Comparison of ENCODE assay signal across 8 cellular contexts in the genomic region with DNA sequence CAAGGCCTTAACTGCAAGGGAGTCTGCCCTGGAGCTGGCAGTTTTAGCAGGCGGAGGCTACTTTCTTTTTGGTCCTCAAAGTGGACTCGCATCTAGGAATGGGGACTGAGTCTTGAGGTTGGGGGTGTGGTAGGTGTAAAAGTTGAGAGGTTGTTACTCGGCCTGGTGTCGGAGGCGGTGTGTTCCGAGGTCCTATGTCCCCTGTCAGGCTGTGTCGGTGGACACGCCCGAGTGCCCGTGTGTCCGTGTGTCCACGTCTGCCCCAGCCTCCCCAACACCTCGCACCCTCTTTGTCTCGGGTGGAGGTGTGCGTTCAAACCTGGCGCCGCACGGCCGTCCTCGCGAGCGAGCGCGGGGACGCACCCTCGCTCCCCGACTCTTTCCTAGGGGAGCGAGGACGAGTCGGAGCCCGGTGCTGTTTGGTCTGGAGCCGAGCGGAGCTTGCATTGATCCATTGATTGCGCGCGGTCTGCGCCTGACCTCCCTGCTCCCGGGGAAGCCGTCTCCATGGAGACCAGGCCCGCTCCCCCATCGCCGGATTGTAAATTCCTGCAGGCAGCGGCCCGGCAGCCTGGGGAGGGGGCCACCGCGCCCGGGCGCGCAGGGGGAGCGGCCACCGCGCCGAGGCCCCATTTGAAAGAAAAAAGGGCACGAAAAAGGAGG. TPM values are rescaled to one million over a fixed set of nuclear protein-coding genes. Genes with fewer than 3 reads are reported as not detected.
A peak's percentile ranks its signal among the peaks of the same experiment; 100 is the strongest.
DNase-seq lines count a peak whose midpoint lies in the region; ATAC-seq, FAIRE-seq and TF ChIP-seq lines count a peak whose summit lies in the region.

No MANE protein-coding gene starts in this region.

- TF ChIP-seq CTCF in ascending aorta (IDR thresholded peaks at IDR 0.05) (no peak), left lung (IDR thresholded peaks at IDR 0.05) (no peak), tibial artery (IDR thresholded peaks at IDR 0.05) (no peak)

- no peaks in the 10 kb centered on the region for H3K27me3 ChIP-seq in ascending aorta
- H3K27me3 ChIP-seq in left lung, result peaks cover 19 to 95% of the 10 kb centered on the region in 2 donors
- H3K27me3 ChIP-seq in tibial artery, result no peaks in the 10 kb centered on the region

- no peak for DNase-seq in activated T-cell treated with anti-CD3 and anti-CD28 coated beads, Interleukin-2, amount 50 U/mL, for 24 hours
- DNase-seq in activated T-cell treated with anti-CD3 and anti-CD28 coated beads for 4 hours (no peak), ascending aorta (ENCODE audit: low spot score in 2 of 2) (no peak), left lung (no peak), tibial artery (no peak), GM19239 (ENCODE audit: insufficient read length, low spot score) (no peak)
- no peak for DNase-seq in stimulated activated CD4-positive, alpha-beta T cell treated with anti-CD3 and anti-CD28 coated beads, Interleukin-2, amount 100 ng/mL, for 24 hours

- peak overlapping the region; percentile 77 to 94 for H3K4me3 ChIP-seq in ascending aorta
- H3K4me3 ChIP-seq in left lung, result peak overlapping the region; percentile 37 to 42
- peak overlapping the region; percentile 59 to 90 for H3K4me3 ChIP-seq in tibial artery

- FAIRE-seq in GM19239 (lab: Jason Lieb, UNC), result no peak

- peaks cover 6% of the 10 kb centered on the region for H3K4me1 Mint-ChIP-seq in activated T-cell treated with anti-CD3 and anti-CD28 coated beads, Interleukin-2, amount 50 U/mL, for 24 hours (ENCODE audit: low read depth)

- no peak for ATAC-seq in left lung
- no peak for ATAC-seq in GM18511 (IDR thresholded peaks at IDR 0.05; ENCODE audit: unreplicated experiment)

- peaks cover 83% of the 10 kb centered on the region for H3K27me3 Mint-ChIP-seq in activated T-cell treated with anti-CD3 and anti-CD28 coated beads, Interleukin-2, amount 50 U/mL, for 24 hours

- intact Hi-C loops in ascending aorta (cut with DNase I) (no loop called here), left lung (cut with DNase I) (no loop called here), tibial artery (cut with DNase I; ENCODE audit: low total_unique reads) (no loop called here)

- H3K4me1 ChIP-seq in ascending aorta (peaks cover 15 to 20% of the 10 kb centered on the region in 2 donors), left lung (peaks cover 8 to 16% of the 10 kb centered on the region in 2 donors), tibial artery (peaks cover 3 to 47% (median 23%) of the 10 kb centered on the region in 4 donors)

- H3K9me3 ChIP-seq in ascending aorta (no peaks in the 10 kb centered on the region), left lung (no peaks in the 10 kb centered on the region), tibial artery (no peaks in the 10 kb centered on the region)

- no peaks in the 10 kb centered on the region for H3K9me3 Mint-ChIP-seq in activated T-cell treated with anti-CD3 and anti-CD28 coated beads, Interleukin-2, amount 50 U/mL, for 24 hours

- H3K27ac ChIP-seq in ascending aorta (peak overlapping the region; percentile 83 to 89), left lung (no peak overlapping the region), tibial artery (peak overlapping the region; percentile 88 to 89)

- peak overlapping the region; percentile 50 for H3K4me3 Mint-ChIP-seq in activated T-cell treated with anti-CD3 and anti-CD28 coated beads, Interleukin-2, amount 50 U/mL, for 24 hours

- H3K27ac Mint-ChIP-seq in activated T-cell treated with anti-CD3 and anti-CD28 coated beads, Interleukin-2, amount 50 U/mL, for 24 hours, result no peak overlapping the region

- H3K36me3 Mint-ChIP-seq in activated T-cell treated with anti-CD3 and anti-CD28 coated beads, Interleukin-2, amount 50 U/mL, for 24 hours (ENCODE audit: low read depth), result no peaks in the 10 kb centered on the region

- H3K36me3 ChIP-seq in ascending aorta (no peaks in the 10 kb centered on the region), left lung (no peaks in the 10 kb centered on the region), tibial artery (no peaks in the 10 kb centered on the region)

RNA-seq across cellular contexts. Expression of a gene that starts 0.5 kb away (rescaled TPM):
- total RNA-seq in ascending aorta (29.5 TPM), left lung (1 to 10 TPM; 2.2 TPM)

RNA-seq across cellular contexts. Expression of a gene that starts 46.2 kb away (rescaled TPM):
- total RNA-seq in ascending aorta, result 55.7 TPM
- 10 to 100 TPM; 28.3 to 32.5 TPM for total RNA-seq in left lung

Comparison
In these comparisons a context has a peak if more than half of its experiments do, and no peak if none do; other contexts are left out.
1. H3K27ac ChIP-seq: peak in ascending aorta (2 of 2) and tibial artery (2 of 2); none in left lung (0 of 2).
2. Peak in every context shown above with its lines, with median percentiles within 50 percentile points of each other: H3K4me3 ChIP-seq.